2 cellular contexts compared by ENCODE assay signal in the genomic region with DNA sequence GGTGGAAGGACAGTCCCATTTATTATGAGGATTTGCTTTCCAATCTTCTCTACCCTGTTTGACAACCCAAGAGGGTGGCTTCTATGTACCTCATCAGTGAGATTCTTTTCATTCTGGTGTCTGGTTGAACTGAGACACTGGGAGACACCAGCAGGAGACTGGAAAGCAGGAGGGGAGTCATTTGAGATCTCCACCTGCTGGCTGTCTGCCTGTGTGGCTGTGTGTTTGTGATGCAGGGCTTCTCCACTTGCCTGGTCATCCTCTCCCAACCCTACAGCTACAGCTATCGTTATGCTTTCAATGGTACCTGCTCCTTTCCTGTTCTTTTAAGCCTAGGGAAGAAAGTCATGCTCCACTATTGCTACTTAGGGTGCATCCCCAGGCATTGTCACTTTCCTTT.
TF ChIP-seq lines count a peak whose summit lies in the region.

No MANE protein-coding gene starts in this region.

TF ChIP-seq in H1, 55 proteins besides CTCF, POLR2A, EP300 and RAD21:
- no peak for TF ChIP-seq TCF12 (IDR thresholded peaks at IDR 0.05; ENCODE audit: low read depth, low read length)
- no peak for TF ChIP-seq EGR1 (IDR thresholded peaks at IDR 0.05; ENCODE audit: borderline replicate concordance, low read depth, low read length)
- TF ChIP-seq SAP30 (IDR thresholded peaks at IDR 0.05; ENCODE audit: insufficient read depth, insufficient replicate concordance, low read length): no peak
- TF ChIP-seq CBX8 (IDR thresholded peaks at IDR 0.05; ENCODE audit: borderline replicate concordance, low read depth, low read length): no peak
- no peak for TF ChIP-seq CHD7 (IDR thresholded peaks at IDR 0.05; ENCODE audit: insufficient replicate concordance, low read length)
- TF ChIP-seq SIX5 (IDR thresholded peaks at IDR 0.05; ENCODE audit: low read depth, low read length): no peak
- TF ChIP-seq SIRT6 (IDR thresholded peaks at IDR 0.05; ENCODE audit: low read length): no peak
- no peak for TF ChIP-seq KDM4A (IDR thresholded peaks at IDR 0.05; ENCODE audit: low read depth, low read length, severe bottlenecking)
- no peak for TF ChIP-seq RBBP5 (IDR thresholded peaks at IDR 0.05; ENCODE audit: borderline replicate concordance, low read depth, low read length)
- no peak for TF ChIP-seq SP1 (IDR thresholded peaks at IDR 0.05; ENCODE audit: low read depth, low read length)
- TF ChIP-seq, protein P1, sequence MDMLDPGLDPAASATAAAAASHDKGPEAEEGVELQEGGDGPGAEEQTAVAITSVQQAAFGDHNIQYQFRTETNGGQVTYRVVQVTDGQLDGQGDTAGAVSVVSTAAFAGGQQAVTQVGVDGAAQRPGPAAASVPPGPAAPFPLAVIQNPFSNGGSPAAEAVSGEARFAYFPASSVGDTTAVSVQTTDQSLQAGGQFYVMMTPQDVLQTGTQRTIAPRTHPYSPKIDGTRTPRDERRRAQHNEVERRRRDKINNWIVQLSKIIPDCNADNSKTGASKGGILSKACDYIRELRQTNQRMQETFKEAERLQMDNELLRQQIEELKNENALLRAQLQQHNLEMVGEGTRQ (IDR thresholded peaks at IDR 0.05; ENCODE audit: low read length): no peak
- TF ChIP-seq HDAC6 (IDR thresholded peaks at IDR 0.05; ENCODE audit: low read depth, low read length): no peak
- no peak for TF ChIP-seq KDM5A (IDR thresholded peaks at IDR 0.05; ENCODE audit: low read length)
TF ChIP-seq in H1: peak in this region for 0.

TF ChIP-seq in SK-N-SH treated with all-trans-retinoic acid at 6 μM for 48 hours, 23 proteins besides CTCF, POLR2A, EP300 and RAD21:
- no peak for TF ChIP-seq CREB5 (CRISPR knock-in tag; IDR thresholded peaks at IDR 0.05; ENCODE audit: low read depth)
- TF ChIP-seq ESRRG (CRISPR knock-in tag; IDR thresholded peaks at IDR 0.05): no peak
- TF ChIP-seq, protein P2, sequence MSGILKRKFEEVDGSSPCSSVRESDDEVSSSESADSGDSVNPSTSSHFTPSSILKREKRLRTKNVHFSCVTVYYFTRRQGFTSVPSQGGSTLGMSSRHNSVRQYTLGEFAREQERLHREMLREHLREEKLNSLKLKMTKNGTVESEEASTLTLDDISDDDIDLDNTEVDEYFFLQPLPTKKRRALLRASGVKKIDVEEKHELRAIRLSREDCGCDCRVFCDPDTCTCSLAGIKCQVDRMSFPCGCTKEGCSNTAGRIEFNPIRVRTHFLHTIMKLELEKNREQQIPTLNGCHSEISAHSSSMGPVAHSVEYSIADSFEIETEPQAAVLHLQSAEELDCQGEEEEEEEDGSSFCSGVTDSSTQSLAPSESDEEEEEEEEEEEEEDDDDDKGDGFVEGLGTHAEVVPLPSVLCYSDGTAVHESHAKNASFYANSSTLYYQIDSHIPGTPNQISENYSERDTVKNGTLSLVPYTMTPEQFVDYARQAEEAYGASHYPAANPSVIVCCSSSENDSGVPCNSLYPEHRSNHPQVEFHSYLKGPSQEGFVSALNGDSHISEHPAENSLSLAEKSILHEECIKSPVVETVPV (CRISPR knock-in tag; IDR thresholded peaks at IDR 0.05): no peak
- no peak for TF ChIP-seq BACH2 (CRISPR knock-in tag; IDR thresholded peaks at IDR 0.05; ENCODE audit: borderline replicate concordance)
- TF ChIP-seq CSDC2 (CRISPR knock-in tag; IDR thresholded peaks at IDR 0.05): no peak
- TF ChIP-seq ARNTL (CRISPR knock-in tag; IDR thresholded peaks at IDR 0.05; ENCODE audit: borderline replicate concordance, low read depth): no peak
- TF ChIP-seq ZNF8 (CRISPR knock-in tag; IDR thresholded peaks at IDR 0.05): no peak
- TF ChIP-seq ZFP30 (CRISPR knock-in tag; IDR thresholded peaks at IDR 0.05): no peak
- TF ChIP-seq ZC3H10 (CRISPR knock-in tag; IDR thresholded peaks at IDR 0.05): no peak
- TF ChIP-seq ZFP3 (CRISPR knock-in tag; IDR thresholded peaks at IDR 0.05): no peak
- TF ChIP-seq ZNF70 (CRISPR knock-in tag; IDR thresholded peaks at IDR 0.05): no peak
- TF ChIP-seq, protein P3, sequence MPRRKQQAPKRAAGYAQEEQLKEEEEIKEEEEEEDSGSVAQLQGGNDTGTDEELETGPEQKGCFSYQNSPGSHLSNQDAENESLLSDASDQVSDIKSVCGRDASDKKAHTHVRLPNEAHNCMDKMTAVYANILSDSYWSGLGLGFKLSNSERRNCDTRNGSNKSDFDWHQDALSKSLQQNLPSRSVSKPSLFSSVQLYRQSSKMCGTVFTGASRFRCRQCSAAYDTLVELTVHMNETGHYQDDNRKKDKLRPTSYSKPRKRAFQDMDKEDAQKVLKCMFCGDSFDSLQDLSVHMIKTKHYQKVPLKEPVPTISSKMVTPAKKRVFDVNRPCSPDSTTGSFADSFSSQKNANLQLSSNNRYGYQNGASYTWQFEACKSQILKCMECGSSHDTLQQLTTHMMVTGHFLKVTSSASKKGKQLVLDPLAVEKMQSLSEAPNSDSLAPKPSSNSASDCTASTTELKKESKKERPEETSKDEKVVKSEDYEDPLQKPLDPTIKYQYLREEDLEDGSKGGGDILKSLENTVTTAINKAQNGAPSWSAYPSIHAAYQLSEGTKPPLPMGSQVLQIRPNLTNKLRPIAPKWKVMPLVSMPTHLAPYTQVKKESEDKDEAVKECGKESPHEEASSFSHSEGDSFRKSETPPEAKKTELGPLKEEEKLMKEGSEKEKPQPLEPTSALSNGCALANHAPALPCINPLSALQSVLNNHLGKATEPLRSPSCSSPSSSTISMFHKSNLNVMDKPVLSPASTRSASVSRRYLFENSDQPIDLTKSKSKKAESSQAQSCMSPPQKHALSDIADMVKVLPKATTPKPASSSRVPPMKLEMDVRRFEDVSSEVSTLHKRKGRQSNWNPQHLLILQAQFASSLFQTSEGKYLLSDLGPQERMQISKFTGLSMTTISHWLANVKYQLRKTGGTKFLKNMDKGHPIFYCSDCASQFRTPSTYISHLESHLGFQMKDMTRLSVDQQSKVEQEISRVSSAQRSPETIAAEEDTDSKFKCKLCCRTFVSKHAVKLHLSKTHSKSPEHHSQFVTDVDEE (CRISPR knock-in tag; IDR thresholded peaks at IDR 0.05): no peak
- TF ChIP-seq ZNF565 (CRISPR knock-in tag; conservative IDR thresholded peaks at IDR 0.05; ENCODE audit: low read depth): no peak
- no peak for TF ChIP-seq TCF4 (CRISPR knock-in tag; IDR thresholded peaks at IDR 0.05; ENCODE audit: borderline replicate concordance)
- no peak for TF ChIP-seq ISL1 (CRISPR knock-in tag; IDR thresholded peaks at IDR 0.05)
- no peak for TF ChIP-seq GLIS3 (CRISPR knock-in tag; IDR thresholded peaks at IDR 0.05)
- no peak for TF ChIP-seq PPARA (CRISPR knock-in tag; IDR thresholded peaks at IDR 0.05; ENCODE audit: borderline replicate concordance)
- no peak for TF ChIP-seq RARB (CRISPR knock-in tag; IDR thresholded peaks at IDR 0.05)
- TF ChIP-seq POU6F1 (CRISPR knock-in tag; IDR thresholded peaks at IDR 0.05; ENCODE audit: borderline replicate concordance, low read depth): no peak
- TF ChIP-seq SNAI2 (CRISPR knock-in tag; IDR thresholded peaks at IDR 0.05): no peak
